ENCODE assay signal across 12 cellular contexts in genomic region chr7:156768698-156769472, GRCh38.
DNase-seq lines count a peak whose midpoint lies in the region; ATAC-seq and TF ChIP-seq lines count a peak whose summit lies in the region.
"Had no signal": no experiment of that assay in that cellular context is flagged by ENCODE, and none has a peak within 500 bp of the region (broad histone marks: within the 10 kb centered on the region; RNA-seq: fewer than 3 reads in every experiment).

No MANE protein-coding gene starts in this region.

- peak; percentile 58 for ATAC-seq in activated CD4-positive, CD25-positive, alpha-beta regulatory T cell treated with anti-CD3 and anti-CD28 coated beads, Interleukin-2, amount 50 U/mL, for 24 hours
- ATAC-seq in GM21717 (IDR thresholded peaks at IDR 0.05; ENCODE audit: unreplicated experiment), result peak; percentile 44
- ATAC-seq in WTC11, result peak; percentile 61
- no peak for ATAC-seq in HG02840 (IDR thresholded peaks at IDR 0.05; ENCODE audit: low FRiP score, unreplicated experiment)
- ATAC-seq: pancreas had no signal

- no peak for DNase-seq in activated CD4-positive, CD25-positive, alpha-beta regulatory T cell (lab: John Stamatoyannopoulos, UW)
- DNase-seq in WTC11 (ENCODE audit: low spot score) (no peak), myocyte (ENCODE audit: low read depth) (peak; percentile 41), SW 1271 (lab: John Stamatoyannopoulos, UW) (no peak), posterior vena cava (ENCODE audit: low spot score) (no peak)
- DNase-seq: activated B cell treated with CpG ODN at 0.5 μM for 24 hours, DMS79 treated with DMSO at 0.1 percent for 48 hours, midbrain, pancreas had no signal

- H3K27ac Mint-ChIP-seq in WTC11, result no peak overlapping the region; the same call in 1 of the 2 replicates
- H3K27ac Mint-ChIP-seq: activated B cell treated with CpG ODN at 0.5 μM for 24 hours had no signal

- CTCF ChIA-PET in WTC11 (lab: Charles Lee), result interaction anchor here (0.5 to 1.8 kb wide), 13 partner anchors 10 to 822 kb away, joined by 3 to 13 read pairs (median 4); no protein-coding TSS in a partner anchor

- peaks cover 4% of the 10 kb centered on the region; the same call in 1 of the 2 replicates for H3K9me3 Mint-ChIP-seq in WTC11
- H3K9me3 Mint-ChIP-seq: activated B cell treated with CpG ODN at 0.5 μM for 24 hours had no signal

- H3K27me3 Mint-ChIP-seq in WTC11 (ENCODE audit: low read depth), result no peaks in the 10 kb centered on the region
- H3K27me3 Mint-ChIP-seq: activated B cell treated with CpG ODN at 0.5 μM for 24 hours had no signal

- POLR2A ChIA-PET in WTC11 (lab: Charles Lee), result interaction anchor here (0.9 kb wide), 1 partner anchor 222 kb away, joined by 8 read pairs; no protein-coding TSS in a partner anchor

- H3K4me1 Mint-ChIP-seq in WTC11, result peaks cover 12% of the 10 kb centered on the region

- no peak for TF ChIP-seq CTCF in WTC11 (IDR thresholded peaks at IDR 0.05)

- 0 out of 2 replicates have a peak, but pooled peaks cover 2% of the 10 kb centered on the region for H3K36me3 Mint-ChIP-seq in WTC11

- intact Hi-C loops in posterior vena cava (cut with DNase I), result loop anchor here in 1 of 2 donors (5.0 kb wide), 1 partner anchor 972 kb away; no protein-coding TSS in a partner anchor

- no peak overlapping the region for H3K4me3 Mint-ChIP-seq in WTC11
- H3K4me3 Mint-ChIP-seq: activated B cell treated with CpG ODN at 0.5 μM for 24 hours had no signal

TF ChIP-seq in WTC11, 78 proteins besides CTCF, POLR2A, EP300 and RAD21:
- TF ChIP-seq, protein P1, sequence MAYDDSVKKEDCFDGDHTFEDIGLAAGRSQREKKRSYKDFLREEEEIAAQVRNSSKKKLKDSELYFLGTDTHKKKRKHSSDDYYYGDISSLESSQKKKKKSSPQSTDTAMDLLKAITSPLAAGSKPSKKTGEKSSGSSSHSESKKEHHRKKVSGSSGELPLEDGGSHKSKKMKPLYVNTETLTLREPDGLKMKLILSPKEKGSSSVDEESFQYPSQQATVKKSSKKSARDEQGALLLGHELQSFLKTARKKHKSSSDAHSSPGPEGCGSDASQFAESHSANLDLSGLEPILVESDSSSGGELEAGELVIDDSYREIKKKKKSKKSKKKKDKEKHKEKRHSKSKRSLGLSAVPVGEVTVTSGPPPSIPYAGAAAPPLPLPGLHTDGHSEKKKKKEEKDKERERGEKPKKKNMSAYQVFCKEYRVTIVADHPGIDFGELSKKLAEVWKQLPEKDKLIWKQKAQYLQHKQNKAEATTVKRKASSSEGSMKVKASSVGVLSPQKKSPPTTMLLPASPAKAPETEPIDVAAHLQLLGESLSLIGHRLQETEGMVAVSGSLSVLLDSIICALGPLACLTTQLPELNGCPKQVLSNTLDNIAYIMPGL (CRISPR knock-in tag; IDR thresholded peaks at IDR 0.05), result no peak
- TF ChIP-seq KAT7 (CRISPR knock-in tag; IDR thresholded peaks at IDR 0.05; ENCODE audit: borderline replicate concordance) (no peak), AR (CRISPR knock-in tag; IDR thresholded peaks at IDR 0.05) (no peak), ELF4 (CRISPR knock-in tag; IDR thresholded peaks at IDR 0.05; ENCODE audit: low read depth) (no peak), EMX1 (CRISPR knock-in tag; IDR thresholded peaks at IDR 0.05) (no peak), FOXP4 (CRISPR knock-in tag; IDR thresholded peaks at IDR 0.05) (0 out of 2 replicates have a peak, but pooled peaks have one; percentile 22)
